8 cellular contexts compared by ENCODE assay signal in the genomic region with DNA sequence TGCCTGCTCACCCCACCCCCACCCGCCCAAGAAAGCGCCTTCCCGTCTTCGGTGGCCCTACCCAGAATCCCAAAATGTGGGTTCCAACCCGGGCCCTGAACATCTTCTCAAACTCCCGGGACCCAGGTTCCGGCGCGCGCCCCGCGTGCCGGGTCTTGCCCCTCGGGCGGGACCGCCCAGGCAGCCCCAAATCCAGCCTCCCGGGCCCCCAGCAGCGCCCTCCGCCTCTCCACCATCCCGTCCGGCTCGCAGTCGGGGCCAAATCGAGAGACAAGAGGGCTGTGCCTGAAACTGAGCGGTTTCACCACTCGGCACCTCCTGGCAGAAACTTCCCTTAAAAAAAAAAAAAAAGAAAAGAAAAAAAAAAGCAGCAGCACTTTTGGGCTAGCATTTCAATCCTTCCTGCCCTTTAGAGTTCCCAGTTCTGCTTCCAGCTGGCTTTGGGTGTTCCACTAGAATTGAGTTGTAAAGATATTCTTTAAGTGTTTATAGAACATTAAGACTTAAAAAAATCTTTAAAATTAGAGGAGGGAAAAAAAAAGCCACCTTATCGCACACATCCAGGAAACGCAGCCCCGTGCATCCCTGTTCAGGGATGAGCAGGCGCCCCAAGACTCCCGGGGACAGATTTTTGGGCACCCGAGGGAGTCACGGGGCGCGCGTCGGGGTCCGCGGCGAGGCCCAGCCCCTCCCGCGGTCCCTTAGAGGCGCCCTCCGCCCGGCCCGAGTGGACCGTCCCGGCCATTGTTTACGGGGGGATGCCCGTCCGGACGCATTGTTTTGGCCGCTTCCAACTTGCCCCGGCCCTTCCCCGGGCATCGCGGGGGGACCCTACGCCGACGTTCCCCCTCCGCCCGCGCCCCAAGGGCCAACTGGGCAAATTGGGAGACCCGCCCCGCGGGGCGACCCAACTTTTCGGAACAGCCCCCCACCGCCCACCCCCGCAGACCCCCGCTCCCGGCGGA. TPM values are rescaled to one million over a fixed set of nuclear protein-coding genes. Genes with fewer than 3 reads are reported as not detected.
DNase-seq lines count a peak whose midpoint lies in the region; ATAC-seq and TF ChIP-seq lines count a peak whose summit lies in the region.
"Not testable (repeated sequence)": the region's sequence is repeated elsewhere in the genome, so short reads cannot be mapped to it uniquely, and the experiment has no call there.

No MANE protein-coding gene starts in this region.

- H3K4me3 ChIP-seq in AG10803 (ENCODE audit: low read length) (peak overlapping the region; percentile 71), right lobe of liver (peak overlapping the region; percentile 67 to 73 (median 71))

- WGBS in right lobe of liver (ENCODE audit: insufficient coverage, low coverage, low lambda C conversion rate, missing lambda C conversion rate), result under 1% methylated on average over 25 of the region's 73 CpGs

- peak; percentile 74 for DNase-seq in AG10803 (ENCODE audit: low read depth)
- peak; percentile 15 to 34 for DNase-seq in activated T-helper 1 cell treated with anti-CD3 and anti-CD28 coated beads, Interleukin-2, amount 50 U/mL, for 16 hours (ENCODE audit: low read depth in 1 of 2, low spot score in 1 of 2)
- peak; percentile 59 for DNase-seq in endothelial cell (ENCODE audit: low spot score)
- DNase-seq in right lobe of liver, result peak; percentile 68 to 76 (median 72)
- DNase-seq in stimulated activated CD4-positive, alpha-beta T cell treated with anti-CD3 and anti-CD28 coated beads, Interleukin-12 subunit alpha, Interleukin-12 subunit beta, amount 100 ng/mL, for 4 hours, result peak; percentile 40

- H3K27me3 Mint-ChIP-seq in endothelial cell (ENCODE audit: unreplicated experiment), result not testable (repeated sequence)

- intact Hi-C loops in right lobe of liver (cut with DNase I), result not testable (repeated sequence)

- not testable (repeated sequence) for H3K27me3 ChIP-seq in right lobe of liver

- H3K9me3 Mint-ChIP-seq in endothelial cell (ENCODE audit: unreplicated experiment), result not testable (repeated sequence)

- peak overlapping the region; percentile 96 to 99 (median 97) for H3K27ac ChIP-seq in right lobe of liver

- peaks cover 0 to 47% (median 4%) of the 10 kb centered on the region in 4 donors for H3K4me1 ChIP-seq in right lobe of liver

- TF ChIP-seq POLR2A in Raji (IDR thresholded peaks at IDR 0.05; ENCODE audit: insufficient read depth, low read depth, low read length), result peak; percentile 34; the same call in 1 of the 2 replicates
- TF ChIP-seq POLR2A in right lobe of liver (IDR thresholded peaks at IDR 0.05), result peak; percentile 30

- H3K36me3 ChIP-seq in right lobe of liver, result not testable (repeated sequence)

- H3K9me3 ChIP-seq in right lobe of liver, result not testable (repeated sequence)

- ATAC-seq in GM19324 (IDR thresholded peaks at IDR 0.05; ENCODE audit: low FRiP score, unreplicated experiment) (peak; percentile 24), HG03460 (IDR thresholded peaks at IDR 0.05; ENCODE audit: unreplicated experiment) (peak; percentile 27), right lobe of liver (peak; percentile 3 to 14 (median 4))

- TF ChIP-seq CTCF in AG10803 (conservative IDR thresholded peaks at IDR 0.05; ENCODE audit: low read length); endothelial cell (IDR thresholded peaks at IDR 0.05; ENCODE audit: unreplicated experiment); right lobe of liver (IDR thresholded peaks at IDR 0.05): not testable (repeated sequence)

- peak overlapping the region; percentile 98 for H3K4me3 Mint-ChIP-seq in endothelial cell (ENCODE audit: unreplicated experiment)

- H3K27ac Mint-ChIP-seq in endothelial cell (ENCODE audit: unreplicated experiment), result peak overlapping the region; percentile 99

- H3K36me3 Mint-ChIP-seq in endothelial cell (ENCODE audit: low read depth, unreplicated experiment), result not testable (repeated sequence)

- H3K4me1 Mint-ChIP-seq in endothelial cell (ENCODE audit: unreplicated experiment), result peaks cover 48% of the 10 kb centered on the region

RNA-seq across cellular contexts. Expression of gene ZNF217, which starts 0.9 kb away (rescaled TPM):
- total RNA-seq in endothelial cell (ENCODE audit: unreplicated experiment) (76.7 TPM), right lobe of liver (10 to 100 TPM; 11.3 to 27.1 (median 15.8) TPM)

Comparison
In these comparisons a context has a peak if more than half of its experiments do, and no peak if none do; other contexts are left out.
1. Peak in every context shown above with its lines: DNase-seq, ATAC-seq, H3K4me3 ChIP-seq and H3K27ac ChIP-seq.